23 cellular contexts compared by ENCODE assay signal in genomic region chr10:19946245-19946644, GRCh38.
A peak's percentile ranks its signal among the peaks of the same experiment; 100 is the strongest.
DNase-seq lines count a peak whose midpoint lies in the region; ATAC-seq and TF ChIP-seq lines count a peak whose summit lies in the region.
"Had no signal": no experiment of that assay in that cellular context is flagged by ENCODE, and none has a peak within 500 bp of the region (broad histone marks: within the 10 kb centered on the region; RNA-seq: fewer than 3 reads in every experiment).

No MANE protein-coding gene starts in this region.

- CTCF ChIA-PET in SK-N-SH (lab: Yijun Ruan, JAX), result no interaction called here

- TF ChIP-seq EP300 in SK-N-SH (IDR thresholded peaks at IDR 0.05; ENCODE audit: borderline replicate concordance in 1 of 2, low read depth in 1 of 2, low read length in 1 of 2) (no peak), sigmoid colon (IDR thresholded peaks at IDR 0.05) (no peak)

- 72% methylated on average over 4 of the region's 4 CpGs for WGBS in SK-N-SH (ENCODE audit: low lambda C conversion rate)
- 89 to 93% methylated on average over 4 of the region's 4 CpGs for WGBS in sigmoid colon, 2 donors

- H3F3A ChIP-seq in SK-N-SH (replicated peaks; ENCODE audit: insufficient read depth), result no peaks in the 10 kb centered on the region

- no peaks in the 10 kb centered on the region for H3K9me2 ChIP-seq in SK-N-SH

- H3K9me3 ChIP-seq in SK-N-SH (no peaks in the 10 kb centered on the region), left ventricle myocardium inferior (replicated peaks) (no peaks in the 10 kb centered on the region), sigmoid colon (no peaks in the 10 kb centered on the region), uterus (no peaks in the 10 kb centered on the region)
- H3K9me3 ChIP-seq: BE2C had no signal

- intact Hi-C loops in left ventricle myocardium inferior (cut with micrococcal nuclease) (no loop called here), Right ventricle myocardium inferior (cut with DNase I) (loop anchor here (5.0 kb wide), 1 partner anchor 129 kb away; the partner anchor contains the start of gene PLXDC2), sigmoid colon (cut with DNase I) (no loop called here), uterus (cut with DNase I; ENCODE audit: low total_unique reads) (no loop called here)

- peak overlapping the region in 1 of 2 experiments; percentile 83; a peak in 2 of 4 replicates for H3K27ac ChIP-seq in SK-N-SH (ENCODE audit: low read depth in 2 of 2, low read length in 1 of 2)
- peak overlapping the region; percentile 79 for H3K27ac ChIP-seq in left ventricle myocardium inferior (replicated peaks)
- peak overlapping the region in 3 of 4 donors; percentile 55 to 70 (median 59) for H3K27ac ChIP-seq in sigmoid colon
- H3K27ac ChIP-seq in uterus, result peak overlapping the region; percentile 16 to 19
- H3K27ac ChIP-seq: 22Rv1, PC-9 had no signal

- H3K4me2 ChIP-seq in SK-N-SH, result no peak overlapping the region
- H3K4me2 ChIP-seq: PC-9 had no signal

- H3K79me2 ChIP-seq in SK-N-SH (ENCODE audit: insufficient read depth), result no peaks in the 10 kb centered on the region

- TF ChIP-seq CTCF in SK-N-SH (IDR thresholded peaks at IDR 0.05), result no peak
- TF ChIP-seq CTCF in left ventricle myocardium inferior (IDR thresholded peaks at IDR 0.05; ENCODE audit: borderline replicate concordance), result no peak
- no peak for TF ChIP-seq CTCF in sigmoid colon (IDR thresholded peaks at IDR 0.05)
- no peak for TF ChIP-seq CTCF in uterus (IDR thresholded peaks at IDR 0.05)

- no peak overlapping the region for H3K4me3 ChIP-seq in SK-N-SH (ENCODE audit: low read depth in 2 of 2, low read length in 1 of 2)
- H3K4me3 ChIP-seq in left ventricle myocardium inferior, result no peak overlapping the region
- H3K4me3 ChIP-seq in sigmoid colon, result no peak overlapping the region
- H3K4me3 ChIP-seq in uterus, result no peak overlapping the region
- H3K4me3 ChIP-seq: PC-9 had no signal

- H4K20me1 ChIP-seq in SK-N-SH (ENCODE audit: insufficient read depth), result no peaks in the 10 kb centered on the region

- TF ChIP-seq POLR2A in sigmoid colon (IDR thresholded peaks at IDR 0.05) (no peak), uterus (IDR thresholded peaks at IDR 0.05) (no peak)

- H3K36me3 ChIP-seq in SK-N-SH (replicated peaks in 1 of 2; ENCODE audit: control insufficient read depth in 1 of 2, insufficient read depth in 2 of 2, low read length in 1 of 2) (no peaks in the 10 kb centered on the region), left ventricle myocardium inferior (no peaks in the 10 kb centered on the region), sigmoid colon (no peaks in the 10 kb centered on the region), uterus (no peaks in the 10 kb centered on the region)
- H3K36me3 ChIP-seq: BE2C had no signal

- H3K4me1 ChIP-seq in SK-N-SH (ENCODE audit: control insufficient read depth in 1 of 2, insufficient read depth in 2 of 2, low read depth in 1 of 2, low read length in 1 of 2), result peaks cover 0 to 5% of the 10 kb centered on the region in 2 experiments; a peak in 3 of 4 replicates
- H3K4me1 ChIP-seq in left ventricle myocardium inferior, result peaks cover 55% of the 10 kb centered on the region
- H3K4me1 ChIP-seq in sigmoid colon, result peaks cover 0 to 35% (median 23%) of the 10 kb centered on the region in 4 donors
- no peaks in the 10 kb centered on the region for H3K4me1 ChIP-seq in uterus
- H3K4me1 ChIP-seq: BE2C had no signal

- POLR2A ChIA-PET in SK-N-SH (lab: Yijun Ruan, JAX), result no interaction called here

- TF ChIP-seq RAD21 in SK-N-SH (IDR thresholded peaks at IDR 0.05; ENCODE audit: low read length), result no peak

- H3K27me3 ChIP-seq in SK-N-SH (ENCODE audit: insufficient read depth) (no peaks in the 10 kb centered on the region), left ventricle myocardium inferior (ENCODE audit: low read depth) (no peaks in the 10 kb centered on the region), sigmoid colon (no peaks in the 10 kb centered on the region), uterus (no peaks in the 10 kb centered on the region)
- H3K27me3 ChIP-seq: BE2C had no signal

- ATAC-seq in SK-N-SH treated with all-trans-retinoic acid at 6 μM for 48 hours (peak; percentile 17), Right ventricle myocardium inferior (no peak)

- no peak overlapping the region for H2AFZ ChIP-seq in SK-N-SH (ENCODE audit: low read depth)
- H2AFZ ChIP-seq: PC-9 had no signal

- no peak for DNase-seq in SK-N-SH
- no peak for DNase-seq in left ventricle myocardium inferior
- DNase-seq in Right ventricle myocardium inferior (ENCODE audit: missing footprints), result no peak
- DNase-seq in sigmoid colon, result no peak
- no peak for DNase-seq in uterus
- DNase-seq in SW 1271 (lab: John Stamatoyannopoulos, UW), result no peak
- DNase-seq in stimulated activated CD4-positive, alpha-beta T cell treated with anti-CD3 and anti-CD28 coated beads, Interleukin-2, amount 100 ng/mL, for 48 hours, result no peak
- DNase-seq: ACHN; BE2C; CD4-positive, CD25-positive, alpha-beta regulatory T cell; DMS153; DND-41; HCEC 1CT; IMR-90; KG1; MM.1S; NCI-H2081; NCI-H2227 treated with DMSO at 0.1 percent for 48 hours; NCI-H526 treated with DMSO at 0.1 percent for 48 hours; PC-9; SHP77 treated with DMSO at 0.1 percent for 48 hours had no signal

- H3K9ac ChIP-seq in SK-N-SH, result no peak overlapping the region

TF ChIP-seq in SK-N-SH treated with all-trans-retinoic acid at 6 μM for 48 hours, 23 proteins besides CTCF, POLR2A, EP300 and RAD21:
- TF ChIP-seq POU6F1 (CRISPR knock-in tag; IDR thresholded peaks at IDR 0.05; ENCODE audit: borderline replicate concordance, low read depth), result no peak

TF ChIP-seq in SK-N-SH, 30 proteins besides CTCF, POLR2A, EP300 and RAD21 (continues in another document):
- no peak for TF ChIP-seq REST (IDR thresholded peaks at IDR 0.05; ENCODE audit: low read depth, low read length)
- no peak for TF ChIP-seq JUND (IDR thresholded peaks at IDR 0.05)
- no peak for TF ChIP-seq SIN3A (IDR thresholded peaks at IDR 0.05; ENCODE audit: borderline replicate concordance, low read depth, low read length)
- no peak for TF ChIP-seq GABPA (IDR thresholded peaks at IDR 0.05; ENCODE audit: low read depth)
- no peak for TF ChIP-seq FOXM1 (IDR thresholded peaks at IDR 0.05; ENCODE audit: low read depth)
- TF ChIP-seq, protein P1, sequence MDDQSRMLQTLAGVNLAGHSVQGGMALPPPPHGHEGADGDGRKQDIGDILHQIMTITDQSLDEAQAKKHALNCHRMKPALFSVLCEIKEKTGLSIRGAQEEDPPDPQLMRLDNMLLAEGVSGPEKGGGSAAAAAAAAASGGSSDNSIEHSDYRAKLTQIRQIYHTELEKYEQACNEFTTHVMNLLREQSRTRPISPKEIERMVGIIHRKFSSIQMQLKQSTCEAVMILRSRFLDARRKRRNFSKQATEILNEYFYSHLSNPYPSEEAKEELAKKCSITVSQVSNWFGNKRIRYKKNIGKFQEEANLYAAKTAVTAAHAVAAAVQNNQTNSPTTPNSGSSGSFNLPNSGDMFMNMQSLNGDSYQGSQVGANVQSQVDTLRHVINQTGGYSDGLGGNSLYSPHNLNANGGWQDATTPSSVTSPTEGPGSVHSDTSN (IDR thresholded peaks at IDR 0.05), result no peak
- no peak for TF ChIP-seq MEF2A (IDR thresholded peaks at IDR 0.05; ENCODE audit: borderline replicate concordance, low read depth)
- TF ChIP-seq NRF1 (IDR thresholded peaks at IDR 0.05; ENCODE audit: low read depth, low read length), result no peak
- no peak for TF ChIP-seq RFX5 (IDR thresholded peaks at IDR 0.05; ENCODE audit: low read length)
- TF ChIP-seq, protein P2, sequence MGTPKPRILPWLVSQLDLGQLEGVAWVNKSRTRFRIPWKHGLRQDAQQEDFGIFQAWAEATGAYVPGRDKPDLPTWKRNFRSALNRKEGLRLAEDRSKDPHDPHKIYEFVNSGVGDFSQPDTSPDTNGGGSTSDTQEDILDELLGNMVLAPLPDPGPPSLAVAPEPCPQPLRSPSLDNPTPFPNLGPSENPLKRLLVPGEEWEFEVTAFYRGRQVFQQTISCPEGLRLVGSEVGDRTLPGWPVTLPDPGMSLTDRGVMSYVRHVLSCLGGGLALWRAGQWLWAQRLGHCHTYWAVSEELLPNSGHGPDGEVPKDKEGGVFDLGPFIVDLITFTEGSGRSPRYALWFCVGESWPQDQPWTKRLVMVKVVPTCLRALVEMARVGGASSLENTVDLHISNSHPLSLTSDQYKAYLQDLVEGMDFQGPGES (IDR thresholded peaks at IDR 0.05; ENCODE audit: low read depth, low read length), result no peak
- TF ChIP-seq YY1 (IDR thresholded peaks at IDR 0.05; ENCODE audit: low read depth), result no peak
- TF ChIP-seq GATA2 (CRISPR knock-in tag; IDR thresholded peaks at IDR 0.05), result no peak
- no peak for TF ChIP-seq ELF1 (IDR thresholded peaks at IDR 0.05)
- no peak for TF ChIP-seq EZH2phosphoT487 (IDR thresholded peaks at IDR 0.05; ENCODE audit: borderline replicate concordance, low read depth)
- no peak for TF ChIP-seq SMC3 (IDR thresholded peaks at IDR 0.05; ENCODE audit: low read depth, low read length)
- no peak for TF ChIP-seq CHD2 (IDR thresholded peaks at IDR 0.05; ENCODE audit: low read length, partially characterized antibody)
